Comparison of ENCODE assay signal across 1 cellular context in genomic region chr10:87775766-87776165, GRCh38.
TF ChIP-seq lines count a peak whose summit lies in the region.

No MANE protein-coding gene starts in this region.

TF ChIP-seq in SK-N-SH, 30 proteins besides CTCF, POLR2A, EP300 and RAD21 (continued from another document):
- peak; percentile 54 for TF ChIP-seq PBX3 (IDR thresholded peaks at IDR 0.05)
